ENCODE assay signal across 1 cellular context in the genomic region with DNA sequence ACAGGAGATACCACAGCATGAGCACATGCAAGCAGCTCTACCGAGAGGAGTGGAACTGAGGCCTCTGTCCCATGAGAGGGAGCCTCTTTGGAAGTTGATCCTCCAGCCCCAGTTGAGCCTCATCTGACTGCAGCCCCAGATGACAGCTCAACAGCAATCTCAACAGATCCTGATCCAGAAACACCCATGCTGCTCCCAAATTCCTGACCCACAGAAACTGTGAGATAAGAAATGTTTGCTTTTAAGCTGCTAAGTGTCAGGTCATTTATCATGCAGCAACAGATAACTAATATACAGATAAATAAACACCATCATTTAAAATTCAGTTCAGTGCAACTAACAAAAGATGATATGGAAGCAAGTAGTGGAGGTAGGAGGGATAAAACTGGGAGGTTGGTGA.
TF ChIP-seq lines count a peak whose summit lies in the region.

No MANE protein-coding gene starts in this region.

TF ChIP-seq in GM23338, 12 proteins besides CTCF, POLR2A, EP300 and RAD21:
- TF ChIP-seq POLR2AphosphoS5 (IDR thresholded peaks at IDR 0.05; ENCODE audit: low read depth) (no peak), ZNF331 (CRISPR knock-in tag; IDR thresholded peaks at IDR 0.05; ENCODE audit: low read depth) (no peak), ZNF114 (CRISPR knock-in tag; IDR thresholded peaks at IDR 0.05) (no peak), STAT1 (IDR thresholded peaks at IDR 0.05; ENCODE audit: unreplicated experiment) (no peak), EZH2phosphoT487 (IDR thresholded peaks at IDR 0.05; ENCODE audit: unreplicated experiment) (no peak), JUNB (IDR thresholded peaks at IDR 0.05; ENCODE audit: unreplicated experiment) (no peak), NANOG (IDR thresholded peaks at IDR 0.05; ENCODE audit: borderline replicate concordance) (no peak), CREB1 (CRISPR knock-in tag; IDR thresholded peaks at IDR 0.05; ENCODE audit: low read depth) (no peak), EZH2 (IDR thresholded peaks at IDR 0.05; ENCODE audit: low read depth, unreplicated experiment) (no peak)
- TF ChIP-seq, protein P1, sequence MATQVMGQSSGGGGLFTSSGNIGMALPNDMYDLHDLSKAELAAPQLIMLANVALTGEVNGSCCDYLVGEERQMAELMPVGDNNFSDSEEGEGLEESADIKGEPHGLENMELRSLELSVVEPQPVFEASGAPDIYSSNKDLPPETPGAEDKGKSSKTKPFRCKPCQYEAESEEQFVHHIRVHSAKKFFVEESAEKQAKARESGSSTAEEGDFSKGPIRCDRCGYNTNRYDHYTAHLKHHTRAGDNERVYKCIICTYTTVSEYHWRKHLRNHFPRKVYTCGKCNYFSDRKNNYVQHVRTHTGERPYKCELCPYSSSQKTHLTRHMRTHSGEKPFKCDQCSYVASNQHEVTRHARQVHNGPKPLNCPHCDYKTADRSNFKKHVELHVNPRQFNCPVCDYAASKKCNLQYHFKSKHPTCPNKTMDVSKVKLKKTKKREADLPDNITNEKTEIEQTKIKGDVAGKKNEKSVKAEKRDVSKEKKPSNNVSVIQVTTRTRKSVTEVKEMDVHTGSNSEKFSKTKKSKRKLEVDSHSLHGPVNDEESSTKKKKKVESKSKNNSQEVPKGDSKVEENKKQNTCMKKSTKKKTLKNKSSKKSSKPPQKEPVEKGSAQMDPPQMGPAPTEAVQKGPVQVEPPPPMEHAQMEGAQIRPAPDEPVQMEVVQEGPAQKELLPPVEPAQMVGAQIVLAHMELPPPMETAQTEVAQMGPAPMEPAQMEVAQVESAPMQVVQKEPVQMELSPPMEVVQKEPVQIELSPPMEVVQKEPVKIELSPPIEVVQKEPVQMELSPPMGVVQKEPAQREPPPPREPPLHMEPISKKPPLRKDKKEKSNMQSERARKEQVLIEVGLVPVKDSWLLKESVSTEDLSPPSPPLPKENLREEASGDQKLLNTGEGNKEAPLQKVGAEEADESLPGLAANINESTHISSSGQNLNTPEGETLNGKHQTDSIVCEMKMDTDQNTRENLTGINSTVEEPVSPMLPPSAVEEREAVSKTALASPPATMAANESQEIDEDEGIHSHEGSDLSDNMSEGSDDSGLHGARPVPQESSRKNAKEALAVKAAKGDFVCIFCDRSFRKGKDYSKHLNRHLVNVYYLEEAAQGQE (IDR thresholded peaks at IDR 0.05; ENCODE audit: unreplicated experiment): no peak
- TF ChIP-seq, protein P2, sequence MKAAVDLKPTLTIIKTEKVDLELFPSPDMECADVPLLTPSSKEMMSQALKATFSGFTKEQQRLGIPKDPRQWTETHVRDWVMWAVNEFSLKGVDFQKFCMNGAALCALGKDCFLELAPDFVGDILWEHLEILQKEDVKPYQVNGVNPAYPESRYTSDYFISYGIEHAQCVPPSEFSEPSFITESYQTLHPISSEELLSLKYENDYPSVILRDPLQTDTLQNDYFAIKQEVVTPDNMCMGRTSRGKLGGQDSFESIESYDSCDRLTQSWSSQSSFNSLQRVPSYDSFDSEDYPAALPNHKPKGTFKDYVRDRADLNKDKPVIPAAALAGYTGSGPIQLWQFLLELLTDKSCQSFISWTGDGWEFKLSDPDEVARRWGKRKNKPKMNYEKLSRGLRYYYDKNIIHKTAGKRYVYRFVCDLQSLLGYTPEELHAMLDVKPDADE (IDR thresholded peaks at IDR 0.05): no peak
- TF ChIP-seq, protein P3, sequence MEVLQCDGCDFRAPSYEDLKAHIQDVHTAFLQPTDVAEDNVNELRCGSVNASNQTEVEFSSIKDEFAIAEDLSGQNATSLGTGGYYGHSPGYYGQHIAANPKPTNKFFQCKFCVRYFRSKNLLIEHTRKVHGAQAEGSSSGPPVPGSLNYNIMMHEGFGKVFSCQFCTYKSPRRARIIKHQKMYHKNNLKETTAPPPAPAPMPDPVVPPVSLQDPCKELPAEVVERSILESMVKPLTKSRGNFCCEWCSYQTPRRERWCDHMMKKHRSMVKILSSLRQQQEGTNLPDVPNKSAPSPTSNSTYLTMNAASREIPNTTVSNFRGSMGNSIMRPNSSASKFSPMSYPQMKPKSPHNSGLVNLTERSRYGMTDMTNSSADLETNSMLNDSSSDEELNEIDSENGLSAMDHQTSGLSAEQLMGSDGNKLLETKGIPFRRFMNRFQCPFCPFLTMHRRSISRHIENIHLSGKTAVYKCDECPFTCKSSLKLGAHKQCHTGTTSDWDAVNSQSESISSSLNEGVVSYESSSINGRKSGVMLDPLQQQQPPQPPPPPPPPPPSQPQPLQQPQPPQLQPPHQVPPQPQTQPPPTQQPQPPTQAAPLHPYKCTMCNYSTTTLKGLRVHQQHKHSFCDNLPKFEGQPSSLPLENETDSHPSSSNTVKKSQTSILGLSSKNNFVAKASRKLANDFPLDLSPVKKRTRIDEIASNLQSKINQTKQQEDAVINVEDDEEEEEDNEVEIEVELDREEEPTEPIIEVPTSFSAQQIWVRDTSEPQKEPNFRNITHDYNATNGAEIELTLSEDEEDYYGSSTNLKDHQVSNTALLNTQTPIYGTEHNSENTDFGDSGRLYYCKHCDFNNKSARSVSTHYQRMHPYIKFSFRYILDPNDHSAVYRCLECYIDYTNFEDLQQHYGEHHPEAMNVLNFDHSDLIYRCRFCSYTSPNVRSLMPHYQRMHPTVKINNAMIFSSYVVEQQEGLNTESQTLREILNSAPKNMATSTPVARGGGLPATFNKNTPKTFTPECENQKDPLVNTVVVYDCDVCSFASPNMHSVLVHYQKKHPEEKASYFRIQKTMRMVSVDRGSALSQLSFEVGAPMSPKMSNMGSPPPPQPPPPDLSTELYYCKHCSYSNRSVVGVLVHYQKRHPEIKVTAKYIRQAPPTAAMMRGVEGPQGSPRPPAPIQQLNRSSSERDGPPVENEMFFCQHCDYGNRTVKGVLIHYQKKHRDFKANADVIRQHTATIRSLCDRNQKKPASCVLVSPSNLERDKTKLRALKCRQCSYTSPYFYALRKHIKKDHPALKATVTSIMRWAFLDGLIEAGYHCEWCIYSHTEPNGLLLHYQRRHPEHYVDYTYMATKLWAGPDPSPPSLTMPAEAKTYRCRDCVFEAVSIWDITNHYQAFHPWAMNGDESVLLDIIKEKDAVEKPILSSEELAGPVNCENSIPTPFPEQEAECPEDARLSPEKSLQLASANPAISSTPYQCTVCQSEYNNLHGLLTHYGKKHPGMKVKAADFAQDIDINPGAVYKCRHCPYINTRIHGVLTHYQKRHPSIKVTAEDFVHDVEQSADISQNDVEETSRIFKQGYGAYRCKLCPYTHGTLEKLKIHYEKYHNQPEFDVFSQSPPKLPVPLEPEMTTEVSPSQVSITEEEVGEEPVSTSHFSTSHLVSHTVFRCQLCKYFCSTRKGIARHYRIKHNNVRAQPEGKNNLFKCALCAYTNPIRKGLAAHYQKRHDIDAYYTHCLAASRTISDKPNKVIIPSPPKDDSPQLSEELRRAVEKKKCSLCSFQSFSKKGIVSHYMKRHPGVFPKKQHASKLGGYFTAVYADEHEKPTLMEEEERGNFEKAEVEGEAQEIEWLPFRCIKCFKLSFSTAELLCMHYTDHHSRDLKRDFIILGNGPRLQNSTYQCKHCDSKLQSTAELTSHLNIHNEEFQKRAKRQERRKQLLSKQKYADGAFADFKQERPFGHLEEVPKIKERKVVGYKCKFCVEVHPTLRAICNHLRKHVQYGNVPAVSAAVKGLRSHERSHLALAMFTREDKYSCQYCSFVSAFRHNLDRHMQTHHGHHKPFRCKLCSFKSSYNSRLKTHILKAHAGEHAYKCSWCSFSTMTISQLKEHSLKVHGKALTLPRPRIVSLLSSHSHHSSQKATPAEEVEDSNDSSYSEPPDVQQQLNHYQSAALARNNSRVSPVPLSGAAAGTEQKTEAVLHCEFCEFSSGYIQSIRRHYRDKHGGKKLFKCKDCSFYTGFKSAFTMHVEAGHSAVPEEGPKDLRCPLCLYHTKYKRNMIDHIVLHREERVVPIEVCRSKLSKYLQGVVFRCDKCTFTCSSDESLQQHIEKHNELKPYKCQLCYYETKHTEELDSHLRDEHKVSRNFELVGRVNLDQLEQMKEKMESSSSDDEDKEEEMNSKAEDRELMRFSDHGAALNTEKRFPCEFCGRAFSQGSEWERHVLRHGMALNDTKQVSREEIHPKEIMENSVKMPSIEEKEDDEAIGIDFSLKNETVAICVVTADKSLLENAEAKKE (CRISPR knock-in tag; IDR thresholded peaks at IDR 0.05): no peak
